24 cellular contexts compared by ENCODE assay signal in the genomic region with DNA sequence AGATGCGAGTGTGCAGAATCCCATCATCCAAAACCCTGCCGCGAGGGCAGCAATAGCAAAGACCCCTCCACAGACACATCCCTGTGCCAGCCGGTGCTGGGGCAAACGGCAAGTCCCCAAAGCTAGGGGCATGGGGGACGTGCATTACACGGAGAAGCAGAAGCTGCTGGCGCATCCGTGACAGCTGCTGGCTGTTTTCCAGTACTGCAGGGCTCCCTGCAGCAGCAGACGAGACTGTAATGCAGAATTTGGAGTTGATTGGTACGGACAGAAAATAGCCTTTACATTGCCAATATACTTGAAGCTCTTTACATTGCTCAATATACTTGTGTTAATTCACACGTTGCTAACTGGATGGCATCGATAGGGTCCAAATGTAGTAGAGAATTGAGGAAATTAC.
DNase-seq lines count a peak whose midpoint lies in the region; ATAC-seq, FAIRE-seq and TF ChIP-seq lines count a peak whose summit lies in the region.
"Had no signal": no experiment of that assay in that cellular context is flagged by ENCODE, and none has a peak within 500 bp of the region (broad histone marks: within the 10 kb centered on the region; RNA-seq: fewer than 3 reads in every experiment).

No MANE protein-coding gene starts in this region.

- H2AFZ ChIP-seq in K562 (ENCODE audit: low read depth, low read length) = no peak overlapping the region

- H3K9me3 Mint-ChIP-seq in activated CD4-positive, alpha-beta memory T cell treated with anti-CD3 and anti-CD28 coated beads for 36 hours = no peaks in the 10 kb centered on the region
- H3K9me3 Mint-ChIP-seq: activated CD4-positive, alpha-beta T cell treated with anti-CD3 and anti-CD28 coated beads, Interleukin-2, amount 10 ng/mL, durations not matched to agents 7 days and 5 days; neural crest cell had no signal

- no peak overlapping the region for H3K27ac ChIP-seq in K562 (ENCODE audit: extremely low read depth, low read depth, low read length)
- H3K27ac ChIP-seq: BLaER1, cardiac muscle cell, epithelial cell of prostate, Peyer's patch, uterus had no signal

- TF ChIP-seq CTCF in K562 (IDR thresholded peaks at IDR 0.05 in 2 of 3, conservative IDR thresholded peaks at IDR 0.05 in 1 of 3; ENCODE audit: insufficient read depth in 2 of 3, low read depth in 1 of 3, low read length in 3 of 3) = no peak

- FAIRE-seq in K562 (lab: Jason Lieb, UNC) (no peak), GM19239 (lab: Jason Lieb, UNC) (no peak)
- FAIRE-seq: D721Med, frontal cortex, H1 had no signal

- no peaks in the 10 kb centered on the region for H3K4me1 ChIP-seq in K562 (replicated peaks in 1 of 2; ENCODE audit: control insufficient read depth in 2 of 2, insufficient read depth in 2 of 2, low read length in 2 of 2)
- H3K4me1 ChIP-seq: BLaER1, Peyer's patch, uterus had no signal

- no TSS peak for BruUV-seq in K562 (replicated peaks; lab: Mats Ljungman, UMichigan)

- no peak overlapping the region; a peak in 1 of 4 replicates for H3K9ac ChIP-seq in K562 (ENCODE audit: insufficient read depth in 1 of 2, low read depth in 2 of 2, low read length in 2 of 2)
- H3K9ac ChIP-seq: BLaER1 had no signal

- H3K9me1 ChIP-seq in K562 (ENCODE audit: control insufficient read depth, insufficient read depth, low read length) = no peaks in the 10 kb centered on the region

- no peaks in the 10 kb centered on the region for H3K36me3 ChIP-seq in K562 (ENCODE audit: control insufficient read depth, insufficient read depth, low read length)
- H3K36me3 ChIP-seq: BLaER1, cardiac muscle cell, Peyer's patch, uterus had no signal

- no peak overlapping the region for H3K4me3 Mint-ChIP-seq in activated CD4-positive, alpha-beta memory T cell treated with anti-CD3 and anti-CD28 coated beads for 36 hours
- H3K4me3 Mint-ChIP-seq: activated CD4-positive, alpha-beta T cell treated with anti-CD3 and anti-CD28 coated beads, Interleukin-2, amount 10 ng/mL, durations not matched to agents 7 days and 5 days; neural crest cell had no signal

- no peak for TF ChIP-seq EP300 in K562 (IDR thresholded peaks at IDR 0.05; ENCODE audit: low read length)

- no peaks in the 10 kb centered on the region for H3K4me1 Mint-ChIP-seq in activated CD4-positive, alpha-beta memory T cell treated with anti-CD3 and anti-CD28 coated beads for 36 hours (ENCODE audit: low read depth)
- H3K4me1 Mint-ChIP-seq: activated CD4-positive, alpha-beta T cell treated with anti-CD3 and anti-CD28 coated beads, Interleukin-2, amount 10 ng/mL, durations not matched to agents 7 days and 5 days; neural crest cell had no signal

- H3K4me3 ChIP-seq in K562 = no peak overlapping the region
- H3K4me3 ChIP-seq: BLaER1, cardiac muscle cell, Peyer's patch, uterus had no signal

- POLR2A ChIA-PET in K562 (lab: Yijun Ruan, JAX) = no interaction called here
- POLR2A ChIA-PET in activated CD4-positive, alpha-beta memory T cell treated with anti-CD3 and anti-CD28 coated beads for 36 hours (lab: Charles Lee) = no interaction called here

- H3K36me3 Mint-ChIP-seq in activated CD4-positive, alpha-beta memory T cell treated with anti-CD3 and anti-CD28 coated beads for 36 hours = no peaks in the 10 kb centered on the region

- intact Hi-C loops in K562 (cut with micrococcal nuclease) (no loop called here), posterior cingulate gyrus (cut with DNase I) (no loop called here)
- intact Hi-C loops in activated CD4-positive, alpha-beta memory T cell treated with anti-CD3 and anti-CD28 coated beads for 36 hours (cut with micrococcal nuclease) = no loop called here

- WGBS in K562 (ENCODE audit: insufficient coverage, low coverage, missing lambda C conversion rate) = 3% methylated on average over 11 of the region's 13 CpGs

- TF ChIP-seq RAD21 in K562 (CRISPR knock-in tag; conservative IDR thresholded peaks at IDR 0.05 in 1 of 2, IDR thresholded peaks at IDR 0.05 in 1 of 2) = no peak

- ATAC-seq in K562 (peak; percentile 54; the same call in 1 of the 3 replicates), HG03439 (IDR thresholded peaks at IDR 0.05; ENCODE audit: unreplicated experiment) (no peak)

- peaks cover 2 to 5% of the 10 kb centered on the region in 2 experiments; a peak in 3 of 5 replicates for H3K27me3 ChIP-seq in K562 (ENCODE audit: control insufficient read depth in 2 of 2, insufficient read depth in 2 of 2, low read length in 2 of 2)
- H3K27me3 ChIP-seq: BLaER1, cardiac muscle cell, Peyer's patch, uterus had no signal

- no peak overlapping the region for H3K4me2 ChIP-seq in K562 (ENCODE audit: insufficient read depth, low read length)
- H3K4me2 ChIP-seq: BLaER1 had no signal

- CTCF ChIA-PET in K562 (lab: Yijun Ruan, JAX; ENCODE audit: low intra/inter-chr PET ratio) = interaction anchor here (0.5 kb wide), 1 partner anchor 186 kb away, joined by 3 read pairs; no protein-coding TSS in a partner anchor
- CTCF ChIA-PET in activated CD4-positive, alpha-beta memory T cell treated with anti-CD3 and anti-CD28 coated beads for 36 hours (lab: Charles Lee) = no interaction called here

- no peaks in the 10 kb centered on the region for H3K9me3 ChIP-seq in K562 (replicated peaks; ENCODE audit: control insufficient read depth, insufficient read depth, low read depth, low read length)
- H3K9me3 ChIP-seq: BLaER1, Peyer's patch, uterus had no signal

- no peaks in the 10 kb centered on the region for H3K27me3 Mint-ChIP-seq in activated CD4-positive, alpha-beta memory T cell treated with anti-CD3 and anti-CD28 coated beads for 36 hours
- H3K27me3 Mint-ChIP-seq: activated CD4-positive, alpha-beta T cell treated with anti-CD3 and anti-CD28 coated beads, Interleukin-2, amount 10 ng/mL, durations not matched to agents 7 days and 5 days had no signal

- in situ Hi-C loops in K562 (cut with MboI) = no loop called here

- DNase-seq in NCI-H2107 (lab: John Stamatoyannopoulos, UW) (peak; percentile 13), NCI-H2107 treated with DMSO at 0.1 percent for 48 hours (lab: John Stamatoyannopoulos, UW; ENCODE audit: unreplicated experiment) (no peak), NCI-H345 (lab: John Stamatoyannopoulos, UW) (peak; percentile 70), K562 (ENCODE audit: extremely low read depth in 1 of 4, low spot score in 3 of 4) (peak in 1 of 4 experiments; percentile 2), posterior cingulate gyrus (peak in 6 of 10 donors; percentile 17 to 91 (median 48)), GM19239 (ENCODE audit: insufficient read length, low spot score) (no peak)
- DNase-seq in activated CD4-positive, alpha-beta memory T cell treated with anti-CD3 and anti-CD28 coated beads for 36 hours = no peak
- DNase-seq: activated CD4-positive, alpha-beta T cell treated with anti-CD3 and anti-CD28 coated beads, Interleukin-2, amount 10 ng/mL, durations not matched to agents 7 days and 5 days; activated CD8-positive, alpha-beta memory T cell treated with anti-CD3 and anti-CD28 coated beads, Interleukin-2, amount 50 U/mL, for 4 hours; activated effector memory CD4-positive, alpha-beta T cell treated with anti-CD3 and anti-CD28 coated beads, Interleukin-2, amount 50 U/mL, for 16 hours; GDM1; NCI-H1436; NCI-H774; Peyer's patch; stimulated activated CD4-positive, alpha-beta T cell treated with anti-CD3 and anti-CD28 coated beads, Interleukin-4, amount 100 ng/mL, for 4 hours; uterus had no signal

- no peak for TF ChIP-seq POLR2A in K562 (conservative IDR thresholded peaks at IDR 0.05)

- H4K20me1 ChIP-seq in K562 (replicated peaks; ENCODE audit: control insufficient read depth, insufficient read depth, low read length) = no peaks in the 10 kb centered on the region
- H4K20me1 ChIP-seq: BLaER1 had no signal

- no peak overlapping the region for H3K27ac Mint-ChIP-seq in activated CD4-positive, alpha-beta memory T cell treated with anti-CD3 and anti-CD28 coated beads for 36 hours
- H3K27ac Mint-ChIP-seq: activated CD4-positive, alpha-beta T cell treated with anti-CD3 and anti-CD28 coated beads, Interleukin-2, amount 10 ng/mL, durations not matched to agents 7 days and 5 days had no signal

- H3K79me2 ChIP-seq in K562 (ENCODE audit: control insufficient read depth, insufficient read depth, low read length) = no peaks in the 10 kb centered on the region

TF ChIP-seq in K562, 482 proteins besides CTCF, POLR2A, EP300 and RAD21 (continues in another document):
- TF ChIP-seq KLF16 (IDR thresholded peaks at IDR 0.05) (no peak), DACH1 (IDR thresholded peaks at IDR 0.05; ENCODE audit: partially characterized antibody) (no peak), EHMT2 (IDR thresholded peaks at IDR 0.05) (no peak), ZSCAN32 (CRISPR knock-in tag; IDR thresholded peaks at IDR 0.05) (no peak), BDP1 (IDR thresholded peaks at IDR 0.05; ENCODE audit: insufficient read depth, insufficient read length) (no peak), HMG20A (CRISPR knock-in tag; conservative IDR thresholded peaks at IDR 0.05) (no peak)
- TF ChIP-seq, protein P1, sequence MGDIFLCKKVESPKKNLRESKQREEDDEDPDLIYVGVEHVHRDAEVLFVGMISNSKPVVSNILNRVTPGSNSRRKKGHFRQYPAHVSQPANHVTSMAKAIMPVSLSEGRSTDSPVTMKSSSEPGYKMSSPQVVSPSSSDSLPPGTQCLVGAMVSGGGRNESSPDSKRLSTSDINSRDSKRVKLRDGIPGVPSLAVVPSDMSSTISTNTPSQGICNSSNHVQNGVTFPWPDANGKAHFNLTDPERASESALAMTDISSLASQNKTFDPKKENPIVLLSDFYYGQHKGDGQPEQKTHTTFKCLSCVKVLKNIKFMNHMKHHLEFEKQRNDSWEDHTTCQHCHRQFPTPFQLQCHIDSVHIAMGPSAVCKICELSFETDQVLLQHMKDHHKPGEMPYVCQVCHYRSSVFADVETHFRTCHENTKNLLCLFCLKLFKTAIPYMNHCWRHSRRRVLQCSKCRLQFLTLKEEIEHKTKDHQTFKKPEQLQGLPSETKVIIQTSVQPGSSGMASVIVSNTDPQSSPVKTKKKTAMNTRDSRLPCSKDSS (IDR thresholded peaks at IDR 0.05; ENCODE audit: low read depth, partially characterized antibody) = no peak

Comparison
In these comparisons a context has a peak if more than half of its experiments do, and no peak if none do; other contexts are left out.
1. DNase-seq: peak in NCI-H2107 (single experiment), NCI-H345 (single experiment) and posterior cingulate gyrus (6 of 10); none in NCI-H2107 treated with DMSO at 0.1 percent for 48 hours (single experiment), activated CD4-positive, alpha-beta memory T cell treated with anti-CD3 and anti-CD28 coated beads for 36 hours (single experiment) and GM19239 (single experiment).